ENCODE assay signal across 8 cellular contexts in genomic region chr4:8176547-8177399, GRCh38. TPM values are rescaled to one million over a fixed set of nuclear protein-coding genes. Genes with fewer than 3 reads are reported as not detected.
DNase-seq lines count a peak whose midpoint lies in the region; ATAC-seq and TF ChIP-seq lines count a peak whose summit lies in the region.

No MANE protein-coding gene starts in this region.

- peaks cover 3% of the 10 kb centered on the region for H3K27me3 Mint-ChIP-seq in T-helper 17 cell

- DNase-seq in stimulated activated CD4-positive, alpha-beta T cell treated with anti-CD3 and anti-CD28 coated beads, Interleukin-15, amount 100 ng/mL, for 24 hours: peak; percentile 44
- no peak for DNase-seq in stimulated activated CD4-positive, alpha-beta T cell treated with anti-CD3 and anti-CD28 coated beads, Interleukin-12 subunit alpha, Interleukin-12 subunit beta, amount 100 ng/mL, for 4 hours
- peak; percentile 68 for DNase-seq in H4 (ENCODE audit: low spot score)
- peak; percentile 46 for DNase-seq in LHCN-M2 (ENCODE audit: low read depth)
- peak in 1 of 3 donors; percentile 34 for DNase-seq in T-helper 17 cell
- no peak for DNase-seq in dorsolateral prefrontal cortex
- DNase-seq in mesendoderm: peak; percentile 82
- DNase-seq in superior temporal gyrus (ENCODE audit: extremely low spot score): no peak

- H3K4me3 ChIP-seq in dorsolateral prefrontal cortex (no peak overlapping the region), mesendoderm (ENCODE audit: low read length) (no peak overlapping the region)

- no peak overlapping the region for H2BK120ac ChIP-seq in mesendoderm (ENCODE audit: low read depth, low read length)

- H4K8ac ChIP-seq in mesendoderm (ENCODE audit: low read depth, low read length): no peak overlapping the region

- H3K23ac ChIP-seq in mesendoderm (ENCODE audit: low read length): no peak overlapping the region

- H3K56ac ChIP-seq in mesendoderm (ENCODE audit: low read length): no peak overlapping the region

- TF ChIP-seq CTCF in dorsolateral prefrontal cortex (IDR thresholded peaks at IDR 0.05 in 54 of 56, conservative IDR thresholded peaks at IDR 0.05 in 2 of 56; ENCODE audit: low read depth in 1 of 56, partially characterized antibody in 56 of 56): peak in 54 of 56 donors; percentile 16 to 69 (median 58)

- H3K36me3 ChIP-seq in mesendoderm (ENCODE audit: control insufficient read depth, insufficient read depth, low read length): no peaks in the 10 kb centered on the region

- H3K79me2 ChIP-seq in mesendoderm (ENCODE audit: control insufficient read depth, insufficient read depth, low read length): no peaks in the 10 kb centered on the region

- peaks cover 9% of the 10 kb centered on the region for H3K4me1 Mint-ChIP-seq in T-helper 17 cell

- H3K27me3 ChIP-seq in dorsolateral prefrontal cortex (no peaks in the 10 kb centered on the region), mesendoderm (ENCODE audit: insufficient read depth, low read length, poor library complexity) (no peaks in the 10 kb centered on the region)

- intact Hi-C loops in dorsolateral prefrontal cortex (cut with DNase I): no loop called here

- H3K18ac ChIP-seq in mesendoderm (ENCODE audit: low read length): no peak overlapping the region

- no peak overlapping the region for H3K4me3 Mint-ChIP-seq in T-helper 17 cell

- no CpG with 5 or more reads among the region's 17 CpGs for WGBS in mesendoderm (ENCODE audit: extremely low coverage, insufficient coverage, low lambda C conversion rate)

- H3K27ac ChIP-seq in dorsolateral prefrontal cortex (no peak overlapping the region), mesendoderm (ENCODE audit: low read depth, low read length) (no peak overlapping the region)

- H3K79me1 ChIP-seq in mesendoderm (ENCODE audit: low read length): no peaks in the 10 kb centered on the region

- no peaks in the 10 kb centered on the region for H3K9me3 ChIP-seq in T-helper 17 cell (ENCODE audit: control insufficient read depth, low read length, poor library complexity, severe bottlenecking)

- H3K4me2 ChIP-seq in mesendoderm (ENCODE audit: low read length): no peak overlapping the region

- H3K27ac Mint-ChIP-seq in T-helper 17 cell: peak overlapping the region; percentile 39

- no peak overlapping the region for H3K4ac ChIP-seq in mesendoderm (ENCODE audit: low read depth, low read length)

- no peaks in the 10 kb centered on the region for H3K4me1 ChIP-seq in mesendoderm (ENCODE audit: control insufficient read depth, low read depth, low read length)

- H2BK15ac ChIP-seq in mesendoderm (replicated peaks; ENCODE audit: low read depth): no peak overlapping the region

- no peak overlapping the region for H2AK5ac ChIP-seq in mesendoderm (ENCODE audit: low read length)

- no peak overlapping the region for H4K5ac ChIP-seq in mesendoderm (ENCODE audit: low read length)

- H2BK5ac ChIP-seq in mesendoderm (ENCODE audit: low read length): no peak overlapping the region

- H3K9ac ChIP-seq in mesendoderm (ENCODE audit: low read length): no peak overlapping the region

- H3K36me3 Mint-ChIP-seq in T-helper 17 cell (ENCODE audit: low read depth): no peaks in the 10 kb centered on the region

- ATAC-seq in T-helper 17 cell: peak; percentile 92

RNA-seq across cellular contexts. Expression of gene ABLIM2, which starts 18.2 kb away (rescaled TPM):
- 0.29 and 0.43 TPM in 2 replicates for total RNA-seq in H4 (2014; rRNA removed; shearing (Covaris generic))
- total RNA-seq in LHCN-M2 (2014; rRNA removed) (1.7 and 2.6 TPM in 2 replicates), T-helper 17 cell (1 to 10 TPM; 4.1 to 4.3 TPM), dorsolateral prefrontal cortex (100 to 1,000 TPM in 103 of 120 experiments, 10 to 100 TPM in 17; 43.2 to 185 (median 130) TPM)
- 1.8 TPM for polyA plus RNA-seq in LHCN-M2 (2012)
- 0.45 TPM for polyA plus RNA-seq in mesendoderm (2013, experiment 1 of 2)
- 0.55 TPM for polyA plus RNA-seq in mesendoderm (2013, experiment 2 of 2)

RNA-seq across cellular contexts. Expression of gene SH3TC1, which starts 22.3 kb away (rescaled TPM):
- 2.2 and 4.5 TPM in 2 replicates for total RNA-seq in H4 (2014; rRNA removed; shearing (Covaris generic))
- total RNA-seq in LHCN-M2 (2014; rRNA removed) (5.0 and 6.5 TPM in 2 replicates), T-helper 17 cell (100 to 1,000 TPM; 134 TPM), dorsolateral prefrontal cortex (10 to 100 TPM in 113 of 120 experiments, 1 to 10 TPM in 7; 5.1 to 46.5 (median 19.2) TPM)
- 0.92 TPM for polyA plus RNA-seq in LHCN-M2 (2012)
- 0.17 TPM for polyA plus RNA-seq in mesendoderm (2013, experiment 1 of 2)
- 0.13 TPM for polyA plus RNA-seq in mesendoderm (2013, experiment 2 of 2)

Comparison
In these comparisons a context has a peak if more than half of its experiments do, and no peak if none do; other contexts are left out.
1. DNase-seq: peak in stimulated activated CD4-positive, alpha-beta T cell treated with anti-CD3 and anti-CD28 coated beads, Interleukin-15, amount 100 ng/mL, for 24 hours (single experiment), H4 (single experiment), LHCN-M2 (single experiment) and mesendoderm (single experiment); none in stimulated activated CD4-positive, alpha-beta T cell treated with anti-CD3 and anti-CD28 coated beads, Interleukin-12 subunit alpha, Interleukin-12 subunit beta, amount 100 ng/mL, for 4 hours (single experiment), dorsolateral prefrontal cortex (0 of 10) and superior temporal gyrus (single experiment).
2. RNA of gene ABLIM2, which starts 18.2 kb away (total RNA-seq): 43.2 to 185 TPM in dorsolateral prefrontal cortex; 4.1 to 4.3 TPM in T-helper 17 cell, 1.7 to 2.6 TPM in LHCN-M2 and 0.29 to 0.43 TPM in H4; every median in the first group is over 4 times any median in the second.